ENCODE assay signal across 14 cellular contexts in genomic region chr17:9981344-9981915, GRCh38.
DNase-seq lines count a peak whose midpoint lies in the region; ATAC-seq and TF ChIP-seq lines count a peak whose summit lies in the region.
"Had no signal": no experiment of that assay in that cellular context is flagged by ENCODE, and none has a peak within 500 bp of the region (broad histone marks: within the 10 kb centered on the region; RNA-seq: fewer than 3 reads in every experiment).

No MANE protein-coding gene starts in this region.

- H3K4me2 ChIP-seq in H9 (ENCODE audit: insufficient read depth, insufficient read length, low read length): no peak overlapping the region
- H3K4me2 ChIP-seq in neuronal stem cell (ENCODE audit: insufficient read depth, low read length, poor library complexity, severe bottlenecking): no peak overlapping the region

- no peaks in the 10 kb centered on the region for H3K4me1 ChIP-seq in H9 (ENCODE audit: insufficient read depth, low read length)
- H3K4me1 ChIP-seq in neuronal stem cell (ENCODE audit: control insufficient read depth in 2 of 2, insufficient read depth in 1 of 2, low read depth in 1 of 2, low read length in 2 of 2): peaks cover 0 to 4% of the 10 kb centered on the region in 2 donors

- H3K4ac ChIP-seq in H9 (ENCODE audit: low read depth, low read length): no peak overlapping the region
- H3K4ac ChIP-seq in neuronal stem cell (ENCODE audit: low read length): no peak overlapping the region

- H2AK5ac ChIP-seq in H9 (ENCODE audit: insufficient read length, low read length): no peak overlapping the region
- H2AK5ac ChIP-seq in neuronal stem cell (ENCODE audit: low read depth, low read length): peak overlapping the region; percentile 30

- no peak overlapping the region for H4K5ac ChIP-seq in H9 (ENCODE audit: insufficient read length, low read depth, low read length)

- H3K79me2 ChIP-seq in H9 (ENCODE audit: insufficient read depth, low read length): no peaks in the 10 kb centered on the region

- H3K27me3 Mint-ChIP-seq in H9 (ENCODE audit: low read depth): no peaks in the 10 kb centered on the region
- no peaks in the 10 kb centered on the region for H3K27me3 Mint-ChIP-seq in effector memory CD8-positive, alpha-beta T cell
- H3K27me3 Mint-ChIP-seq: CD4-positive, alpha-beta memory T cell had no signal

- H3K9me3 ChIP-seq in H9 (ENCODE audit: control insufficient read depth, low read depth, low read length) (no peaks in the 10 kb centered on the region), neuronal stem cell (replicated peaks in 1 of 2; ENCODE audit: control insufficient read depth in 2 of 2, insufficient read depth in 1 of 2, low read depth in 1 of 2, low read length in 2 of 2) (no peaks in the 10 kb centered on the region)

- no peak overlapping the region for H2BK12ac ChIP-seq in H9 (ENCODE audit: insufficient read length, low read depth, low read length)
- H2BK12ac ChIP-seq in neuronal stem cell (ENCODE audit: low read length): no peak overlapping the region

- H3K56ac ChIP-seq in H9 (ENCODE audit: insufficient read length, low read depth, low read length): no peak overlapping the region

- no peak overlapping the region for H3K23ac ChIP-seq in H9 (ENCODE audit: insufficient read length, low read depth, low read length)
- no peak overlapping the region for H3K23ac ChIP-seq in neuronal stem cell (ENCODE audit: low read depth, low read length, poor library complexity)

- H4K91ac ChIP-seq in H9 (ENCODE audit: insufficient read length, low read depth, low read length) (peak overlapping the region; percentile 82), neuronal stem cell (ENCODE audit: low read depth, low read length, poor library complexity) (no peak overlapping the region)

- no peak for ATAC-seq in effector memory CD8-positive, alpha-beta T cell (replicated peaks)
- ATAC-seq in stimulated activated effector memory CD8-positive, alpha-beta T cell treated with anti-CD3 and anti-CD28 coated beads, Interleukin-12 subunit alpha, Interleukin-12 subunit beta, amount 100 ng/mL, for 72 hours: no peak

- no peak overlapping the region for H3T11ph ChIP-seq in H9 (ENCODE audit: low read length)

- H3K4me1 Mint-ChIP-seq in H9: peaks cover 9 to 11% of the 10 kb centered on the region in 2 experiments
- H3K4me1 Mint-ChIP-seq in effector memory CD8-positive, alpha-beta T cell (ENCODE audit: low read depth in 2 of 2): peaks cover 16 to 22% of the 10 kb centered on the region in 2 donors
- peaks cover 16% of the 10 kb centered on the region for H3K4me1 Mint-ChIP-seq in stimulated activated effector memory CD8-positive, alpha-beta T cell treated with anti-CD3 and anti-CD28 coated beads, Interleukin-12 subunit alpha, Interleukin-12 subunit beta, amount 100 ng/mL, for 72 hours
- H3K4me1 Mint-ChIP-seq: CD4-positive, alpha-beta memory T cell had no signal

- no peaks in the 10 kb centered on the region for H3K36me3 ChIP-seq in neuronal stem cell (replicated peaks in 1 of 2; ENCODE audit: control insufficient read depth in 2 of 2, insufficient read depth in 2 of 2, low read length in 2 of 2)

- no peak overlapping the region for H3K4me3 ChIP-seq in neuronal stem cell (ENCODE audit: low read length in 2 of 2)
- H3K4me3 ChIP-seq: GM23248 had no signal

- H3K36me3 Mint-ChIP-seq in H9 (ENCODE audit: insufficient read depth in 1 of 3, low read depth in 3 of 3): no peaks in the 10 kb centered on the region
- H3K36me3 Mint-ChIP-seq in effector memory CD8-positive, alpha-beta T cell (ENCODE audit: insufficient read depth): no peaks in the 10 kb centered on the region
- H3K36me3 Mint-ChIP-seq in stimulated activated effector memory CD8-positive, alpha-beta T cell treated with anti-CD3 and anti-CD28 coated beads, Interleukin-12 subunit alpha, Interleukin-12 subunit beta, amount 100 ng/mL, for 72 hours: no peaks in the 10 kb centered on the region
- H3K36me3 Mint-ChIP-seq: CD4-positive, alpha-beta memory T cell; IgD-negative memory B cell had no signal

- H3K27ac ChIP-seq in H9 (ENCODE audit: insufficient read length, low read depth, low read length) (no peak overlapping the region), neuronal stem cell (replicated peaks; ENCODE audit: low read length) (no peak overlapping the region)
- H3K27ac ChIP-seq: GM23248 had no signal

- no peak overlapping the region for H3K4me3 Mint-ChIP-seq in H9
- H3K4me3 Mint-ChIP-seq in effector memory CD8-positive, alpha-beta T cell: no peak overlapping the region
- no peak overlapping the region for H3K4me3 Mint-ChIP-seq in stimulated activated effector memory CD8-positive, alpha-beta T cell treated with anti-CD3 and anti-CD28 coated beads, Interleukin-12 subunit alpha, Interleukin-12 subunit beta, amount 100 ng/mL, for 72 hours
- H3K4me3 Mint-ChIP-seq: CD4-positive, alpha-beta memory T cell; IgD-negative memory B cell had no signal

- no peaks in the 10 kb centered on the region for H3K9me3 Mint-ChIP-seq in H9
- no peaks in the 10 kb centered on the region for H3K9me3 Mint-ChIP-seq in effector memory CD8-positive, alpha-beta T cell
- no peaks in the 10 kb centered on the region for H3K9me3 Mint-ChIP-seq in stimulated activated effector memory CD8-positive, alpha-beta T cell treated with anti-CD3 and anti-CD28 coated beads, Interleukin-12 subunit alpha, Interleukin-12 subunit beta, amount 100 ng/mL, for 72 hours
- H3K9me3 Mint-ChIP-seq: IgD-negative memory B cell had no signal

- H2BK20ac ChIP-seq in H9 (ENCODE audit: low read depth, low read length, poor library complexity, severe bottlenecking): no peak overlapping the region

- H4K20me1 ChIP-seq in H9 (ENCODE audit: control insufficient read depth, insufficient read depth, insufficient read length): no peaks in the 10 kb centered on the region

- DNase-seq in H9 (no peak), neuronal stem cell (ENCODE audit: low spot score) (no peak), GM13976 (ENCODE audit: low spot score) (no peak), NCI-H524 (lab: John Stamatoyannopoulos, UW) (no peak)
- DNase-seq in effector memory CD8-positive, alpha-beta T cell: no peak
- DNase-seq in stimulated activated effector memory CD8-positive, alpha-beta T cell treated with anti-CD3 and anti-CD28 coated beads, Interleukin-12 subunit alpha, Interleukin-12 subunit beta, amount 100 ng/mL, for 72 hours (ENCODE audit: low spot score in 2 of 2): no peak
- DNase-seq in activated naive CD4-positive, alpha-beta T cell treated with anti-CD3 and anti-CD28 coated beads, Interleukin-2, amount 50 U/mL, for 16 hours: no peak
- DNase-seq in activated CD4-positive, alpha-beta T cell treated with anti-CD3 and anti-CD28 coated beads, Interleukin-2, amount 50 U/mL, for 4 hours: no peak
- DNase-seq: CD4-positive, alpha-beta memory T cell; DMS153; DND-41; GF-D8; GM23248 had no signal

- H2AFZ ChIP-seq in H9 (ENCODE audit: low read length) (no peak overlapping the region), neuronal stem cell (ENCODE audit: low read length) (no peak overlapping the region)
- H2AFZ ChIP-seq: GM23248 had no signal

- no peaks in the 10 kb centered on the region for H3K23me2 ChIP-seq in H9 (ENCODE audit: insufficient read length, low read depth, low read length, poor library complexity, severe bottlenecking)

- H2BK120ac ChIP-seq in H9 (ENCODE audit: low read depth, low read length, poor library complexity, severe bottlenecking) (no peak overlapping the region), neuronal stem cell (ENCODE audit: low read depth, low read length) (no peak overlapping the region)

- H3K79me1 ChIP-seq in H9 (ENCODE audit: insufficient read depth, low read depth, low read length, poor library complexity, severe bottlenecking) (no peaks in the 10 kb centered on the region), neuronal stem cell (ENCODE audit: low read depth, low read length) (no peaks in the 10 kb centered on the region)

- TF ChIP-seq CTCF in H9 (conservative IDR thresholded peaks at IDR 0.05): no peak
- TF ChIP-seq CTCF in GM13976 (IDR thresholded peaks at IDR 0.05; ENCODE audit: borderline replicate concordance, control extremely low read depth, extremely low read depth, insufficient read depth, missing control alignments): no peak

- H3K9ac ChIP-seq in H9 (ENCODE audit: extremely low read depth, insufficient read length, low read length): no peak overlapping the region
- no peak overlapping the region for H3K9ac ChIP-seq in neuronal stem cell (ENCODE audit: low read depth, low read length, poor library complexity)
- H3K9ac ChIP-seq: GM23248 had no signal

- in situ Hi-C loops in GM13976 (cut with MboI; ENCODE audit: low sequenced_read_pairs, unreplicated experiment): no loop called here

- H3K18ac ChIP-seq in H9 (ENCODE audit: insufficient read length, low read depth, low read length) (no peak overlapping the region), neuronal stem cell (ENCODE audit: low read length) (peak overlapping the region; percentile 67)

- no peak overlapping the region for H3K27ac Mint-ChIP-seq in H9
- H3K27ac Mint-ChIP-seq in effector memory CD8-positive, alpha-beta T cell: peak overlapping the region; percentile 68 to 86
- peak overlapping the region; percentile 67 for H3K27ac Mint-ChIP-seq in stimulated activated effector memory CD8-positive, alpha-beta T cell treated with anti-CD3 and anti-CD28 coated beads, Interleukin-12 subunit alpha, Interleukin-12 subunit beta, amount 100 ng/mL, for 72 hours
- H3K27ac Mint-ChIP-seq: CD4-positive, alpha-beta memory T cell; IgD-negative memory B cell had no signal

- H3K14ac ChIP-seq in H9 (ENCODE audit: insufficient read depth, low read length) (no peak overlapping the region), neuronal stem cell (ENCODE audit: low read length) (no peak overlapping the region)

- H4K8ac ChIP-seq in H9 (replicated peaks; ENCODE audit: insufficient read length, low read depth, low read length) (no peak overlapping the region), neuronal stem cell (ENCODE audit: low read depth, low read length) (no peak overlapping the region)

- H2BK5ac ChIP-seq in H9 (ENCODE audit: insufficient read length, low read length) (no peak overlapping the region), neuronal stem cell (ENCODE audit: low read length) (no peak overlapping the region)

- no CpG with 5 or more reads among the region's 4 CpGs for WGBS in H9 (ENCODE audit: extremely low coverage, insufficient read length, low lambda C conversion rate)
- WGBS in neuronal stem cell (ENCODE audit: extremely low coverage in 2 of 2, insufficient read length in 2 of 2, insufficient replicate concordance in 1 of 2), 2 donors: no CpG with 5 or more reads among the region's 4 CpGs

- H3K27me3 ChIP-seq in H9 (ENCODE audit: insufficient read depth, low read length): no peaks in the 10 kb centered on the region
- no peaks in the 10 kb centered on the region for H3K27me3 ChIP-seq in neuronal stem cell (ENCODE audit: control insufficient read depth in 3 of 3, insufficient read depth in 3 of 3, low read depth in 1 of 3, low read length in 3 of 3)

- H2BK15ac ChIP-seq in H9 (ENCODE audit: low read depth, low read length) (no peak overlapping the region), neuronal stem cell (ENCODE audit: low read length) (peak overlapping the region; percentile 37)

Comparison
In these comparisons a context has a peak if more than half of its experiments do, and no peak if none do; other contexts are left out.
1. H3K27ac Mint-ChIP-seq: peak in effector memory CD8-positive, alpha-beta T cell (2 of 2) and stimulated activated effector memory CD8-positive, alpha-beta T cell treated with anti-CD3 and anti-CD28 coated beads, Interleukin-12 subunit alpha, Interleukin-12 subunit beta, amount 100 ng/mL, for 72 hours (single experiment); none in H9 (0 of 3).